18 cellular contexts compared by ENCODE assay signal in genomic region chr3:12182687-12183441, GRCh38. TPM values are rescaled to one million over a fixed set of nuclear protein-coding genes. Genes with fewer than 3 reads are reported as not detected.
DNase-seq lines count a peak whose midpoint lies in the region; ATAC-seq and TF ChIP-seq lines count a peak whose summit lies in the region.
"Had no signal": no experiment of that assay in that cellular context is flagged by ENCODE, and none has a peak within 500 bp of the region (broad histone marks: within the 10 kb centered on the region; RNA-seq: fewer than 3 reads in every experiment).

No MANE protein-coding gene starts in this region.

- H3K9me3 ChIP-seq in H9 (ENCODE audit: control insufficient read depth, low read depth, low read length) (no peaks in the 10 kb centered on the region), thyroid gland (no peaks in the 10 kb centered on the region), left ventricle myocardium inferior (replicated peaks) (no peaks in the 10 kb centered on the region)

- H3K4me3 ChIP-seq in thyroid gland (replicated peaks in 1 of 3) (no peak overlapping the region), left ventricle myocardium inferior (no peak overlapping the region)

- H3K4me1 Mint-ChIP-seq in H9 (peaks cover 2 to 4% of the 10 kb centered on the region in 2 experiments; a peak in 1 of 4 replicates), WTC11 (no peaks in the 10 kb centered on the region), neural crest cell (no peaks in the 10 kb centered on the region)

- no CpG with 5 or more reads among the region's 16 CpGs for WGBS in H9 (ENCODE audit: extremely low coverage, insufficient read length, low lambda C conversion rate)
- WGBS in thyroid gland, 2 donors = 68 to 72% methylated on average over 16 of the region's 16 CpGs

- H3K36me3 ChIP-seq in thyroid gland (no peaks in the 10 kb centered on the region), left ventricle myocardium inferior (no peaks in the 10 kb centered on the region)

- H3K36me3 Mint-ChIP-seq in H9 (ENCODE audit: insufficient read depth in 1 of 3, low read depth in 3 of 3) = no peaks in the 10 kb centered on the region; a peak in 2 of 7 replicates
- H3K36me3 Mint-ChIP-seq in WTC11 = no peaks in the 10 kb centered on the region
- no peaks in the 10 kb centered on the region for H3K36me3 Mint-ChIP-seq in neural crest cell (ENCODE audit: low read depth)
- H3K36me3 Mint-ChIP-seq: CD4-positive, CD25-positive, alpha-beta regulatory T cell had no signal

- no peak overlapping the region for H3T11ph ChIP-seq in H9 (ENCODE audit: low read length)

- H2BK15ac ChIP-seq in H9 (ENCODE audit: low read depth, low read length) = no peak overlapping the region

- no peaks in the 10 kb centered on the region for H3K23me2 ChIP-seq in H9 (ENCODE audit: insufficient read length, low read depth, low read length, poor library complexity, severe bottlenecking)

- POLR2A ChIA-PET in WTC11 (lab: Charles Lee) = no interaction called here

- CTCF ChIA-PET in WTC11 (lab: Charles Lee) = interaction anchor here (1.8 kb wide), 1 partner anchor 47 kb away, joined by 7 read pairs; no protein-coding TSS in a partner anchor

- H3K79me1 ChIP-seq in H9 (ENCODE audit: insufficient read depth, low read depth, low read length, poor library complexity, severe bottlenecking) = no peaks in the 10 kb centered on the region

- H3K9me3 Mint-ChIP-seq in H9 = no peaks in the 10 kb centered on the region
- H3K9me3 Mint-ChIP-seq in WTC11 = no peaks in the 10 kb centered on the region
- no peaks in the 10 kb centered on the region for H3K9me3 Mint-ChIP-seq in neural crest cell
- H3K9me3 Mint-ChIP-seq: CD4-positive, CD25-positive, alpha-beta regulatory T cell had no signal

- no peak overlapping the region for H3K4ac ChIP-seq in H9 (ENCODE audit: low read depth, low read length)

- DNase-seq in H9 = no peak
- no peak for DNase-seq in WTC11 (ENCODE audit: low spot score)
- DNase-seq in neural crest cell (ENCODE audit: low read depth, low spot score) = no peak
- DNase-seq in thyroid gland = peak in 1 of 2 donors; percentile 30
- DNase-seq in left ventricle myocardium inferior = no peak
- no peak for DNase-seq in SKM-1 (lab: John Stamatoyannopoulos, UW; ENCODE audit: unreplicated experiment)
- DNase-seq: ACHN; AML-193; CD4-positive, CD25-positive, alpha-beta regulatory T cell; DMS53; NCI-H1436; NCI-H2029; NCI-H2171 treated with DMSO at 0.1 percent for 48 hours; NCI-H774; Right ventricle myocardium superior had no signal

- TF ChIP-seq POLR2A in thyroid gland (IDR thresholded peaks at IDR 0.05) = no peak

- no peak overlapping the region for H2BK20ac ChIP-seq in H9 (ENCODE audit: low read depth, low read length, poor library complexity, severe bottlenecking)

- no peak overlapping the region for H2BK12ac ChIP-seq in H9 (ENCODE audit: insufficient read length, low read depth, low read length)

- no peak overlapping the region for H3K23ac ChIP-seq in H9 (ENCODE audit: insufficient read length, low read depth, low read length)

- H4K20me1 ChIP-seq in H9 (ENCODE audit: control insufficient read depth, insufficient read depth, insufficient read length) = no peaks in the 10 kb centered on the region

- H4K5ac ChIP-seq in H9 (ENCODE audit: insufficient read length, low read depth, low read length) = no peak overlapping the region

- H3K14ac ChIP-seq in H9 (ENCODE audit: insufficient read depth, low read length) = no peak overlapping the region; the same call in 1 of the 2 replicates

- H3K4me2 ChIP-seq in H9 (ENCODE audit: insufficient read depth, insufficient read length, low read length) = no peak overlapping the region
- H3K4me2 ChIP-seq: KMS-11 had no signal

- H3K56ac ChIP-seq in H9 (ENCODE audit: insufficient read length, low read depth, low read length) = no peak overlapping the region

- no peak overlapping the region for H3K4me3 Mint-ChIP-seq in H9
- no peak overlapping the region for H3K4me3 Mint-ChIP-seq in WTC11
- no peak overlapping the region for H3K4me3 Mint-ChIP-seq in neural crest cell
- H3K4me3 Mint-ChIP-seq: CD4-positive, CD25-positive, alpha-beta regulatory T cell had no signal

- no peak overlapping the region for H3K18ac ChIP-seq in H9 (ENCODE audit: insufficient read length, low read depth, low read length)

- H3K27ac Mint-ChIP-seq in H9 (peak overlapping the region in 2 of 3 experiments; percentile 34 to 73; a peak in 3 of 7 replicates), WTC11 (peak overlapping the region; percentile 31; the same call in 1 of the 2 replicates), neural crest cell (ENCODE audit: unreplicated experiment) (peak overlapping the region; percentile 27)
- H3K27ac Mint-ChIP-seq: CD4-positive, CD25-positive, alpha-beta regulatory T cell had no signal

- no peak overlapping the region for H4K8ac ChIP-seq in H9 (replicated peaks; ENCODE audit: insufficient read length, low read depth, low read length)

- H3K27me3 ChIP-seq in H9 (ENCODE audit: insufficient read depth, low read length) = no peaks in the 10 kb centered on the region
- H3K27me3 ChIP-seq in thyroid gland = no peaks in the 10 kb centered on the region
- H3K27me3 ChIP-seq in left ventricle myocardium inferior (ENCODE audit: low read depth) = no peaks in the 10 kb centered on the region

- H3K27ac ChIP-seq in H9 (ENCODE audit: insufficient read length, low read depth, low read length) (no peak overlapping the region), thyroid gland (peak overlapping the region; percentile 55 to 92 (median 58)), left ventricle myocardium inferior (replicated peaks) (no peak overlapping the region)
- H3K27ac ChIP-seq: KMS-11 had no signal

- no peak overlapping the region for H2BK120ac ChIP-seq in H9 (ENCODE audit: low read depth, low read length, poor library complexity, severe bottlenecking)

- TF ChIP-seq CTCF in H9 (conservative IDR thresholded peaks at IDR 0.05) (no peak), WTC11 (IDR thresholded peaks at IDR 0.05) (no peak), neural crest cell (conservative IDR thresholded peaks at IDR 0.05) (no peak), thyroid gland (IDR thresholded peaks at IDR 0.05) (peak in 1 of 6 experiments; percentile 11), left ventricle myocardium inferior (IDR thresholded peaks at IDR 0.05; ENCODE audit: borderline replicate concordance) (no peak)

- H3K79me2 ChIP-seq in H9 (ENCODE audit: insufficient read depth, low read length) = no peaks in the 10 kb centered on the region

- intact Hi-C loops in thyroid gland (cut with DNase I) = no loop called here
- intact Hi-C loops in left ventricle myocardium inferior (cut with micrococcal nuclease) = no loop called here

- H2AFZ ChIP-seq in H9 (ENCODE audit: low read length) = no peak overlapping the region

- H3K4me1 ChIP-seq in H9 (ENCODE audit: insufficient read depth, low read length) (no peaks in the 10 kb centered on the region), thyroid gland (peaks cover 29 to 52% of the 10 kb centered on the region in 2 donors), left ventricle myocardium inferior (peaks cover 26% of the 10 kb centered on the region)

- no peak overlapping the region for H2BK5ac ChIP-seq in H9 (ENCODE audit: insufficient read length, low read length)

- H4K91ac ChIP-seq in H9 (ENCODE audit: insufficient read length, low read depth, low read length) = no peak overlapping the region

- ATAC-seq in WTC11 (no peak; the same call in 1 of the 2 replicates), GM18870 (IDR thresholded peaks at IDR 0.05; ENCODE audit: unreplicated experiment) (no peak)
- ATAC-seq: SK-N-SH treated with all-trans-retinoic acid at 6 μM for 48 hours had no signal

- no peak overlapping the region for H2AK5ac ChIP-seq in H9 (ENCODE audit: insufficient read length, low read length)

- H3K27me3 Mint-ChIP-seq in H9 (ENCODE audit: low read depth) (no peaks in the 10 kb centered on the region), WTC11 (ENCODE audit: low read depth) (no peaks in the 10 kb centered on the region), neural crest cell (ENCODE audit: low read depth) (no peaks in the 10 kb centered on the region)

- H3K9ac ChIP-seq in H9 (ENCODE audit: extremely low read depth, insufficient read length, low read length) = no peak overlapping the region
- H3K9ac ChIP-seq: KMS-11 had no signal

TF ChIP-seq in WTC11, 78 proteins besides CTCF, POLR2A, EP300 and RAD21 (continues in another document):
- no peak for TF ChIP-seq EMX1 (CRISPR knock-in tag; IDR thresholded peaks at IDR 0.05)
- TF ChIP-seq, protein P1, sequence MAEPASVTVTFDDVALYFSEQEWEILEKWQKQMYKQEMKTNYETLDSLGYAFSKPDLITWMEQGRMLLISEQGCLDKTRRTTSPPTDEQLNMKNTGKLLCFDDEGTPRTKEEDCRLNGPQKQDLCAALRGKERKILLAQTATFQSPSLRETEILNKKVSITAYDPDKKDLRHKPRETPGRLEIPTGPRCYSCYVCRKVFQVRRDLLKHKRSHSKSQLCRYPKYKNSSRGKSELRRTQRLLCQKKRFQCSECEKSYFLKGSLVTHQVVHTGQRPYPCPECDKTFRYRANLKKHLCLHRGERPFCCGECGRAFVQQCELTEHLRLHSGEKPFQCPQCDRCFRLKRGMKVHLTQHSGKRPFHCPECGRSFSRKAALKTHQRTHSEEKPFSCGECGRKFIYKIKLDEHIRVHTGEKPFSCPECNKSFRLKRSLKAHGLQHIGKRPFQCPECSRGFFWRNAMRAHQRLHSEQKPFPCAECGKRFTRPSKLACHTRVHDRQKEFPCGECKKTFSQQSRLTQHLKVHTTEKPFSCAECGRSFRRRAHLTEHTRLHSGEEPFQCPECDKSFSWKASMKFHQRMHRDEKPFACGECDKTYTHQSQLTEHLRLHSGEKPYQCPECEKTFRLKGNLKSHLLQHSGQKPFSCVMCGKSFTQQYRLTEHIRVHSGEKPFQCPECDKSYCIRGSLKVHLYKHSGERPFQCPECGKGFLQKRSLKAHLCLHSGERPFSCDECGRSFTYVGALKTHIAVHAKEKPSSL (CRISPR knock-in tag; conservative IDR thresholded peaks at IDR 0.05) = no peak
- no peak for TF ChIP-seq CREM (CRISPR knock-in tag; IDR thresholded peaks at IDR 0.05)
- TF ChIP-seq MXD4 (CRISPR knock-in tag; IDR thresholded peaks at IDR 0.05; ENCODE audit: borderline replicate concordance) = no peak
- TF ChIP-seq ZBTB43 (CRISPR knock-in tag; IDR thresholded peaks at IDR 0.05) = no peak

RNA-seq across cellular contexts. Expression of gene TIMP4, which starts 24.2 kb away (rescaled TPM):
- total RNA-seq in H9 (2021) (8.4 and 8.5 TPM in 2 replicates), WTC11 (2021) (4.1 to 11.8 TPM (median 4.8 TPM) in 3 replicates), neural crest cell (0.75 and 1.1 TPM in 2 replicates), thyroid gland (10 to 100 TPM; 25.4 to 35.3 (median 32.6) TPM), left ventricle myocardium inferior (12.3 TPM)
- total RNA-seq: CD4-positive, CD25-positive, alpha-beta regulatory T cell had no signal

Comparison
In these comparisons a context has a peak if more than half of its experiments do, and no peak if none do; other contexts are left out.
1. H3K27ac ChIP-seq: peak in thyroid gland (3 of 3); none in H9 (single experiment) and left ventricle myocardium inferior (single experiment).
2. Peak in every context shown above with its lines, with median percentiles within 50 percentile points of each other: H3K27ac Mint-ChIP-seq.